In the genomic region with DNA sequence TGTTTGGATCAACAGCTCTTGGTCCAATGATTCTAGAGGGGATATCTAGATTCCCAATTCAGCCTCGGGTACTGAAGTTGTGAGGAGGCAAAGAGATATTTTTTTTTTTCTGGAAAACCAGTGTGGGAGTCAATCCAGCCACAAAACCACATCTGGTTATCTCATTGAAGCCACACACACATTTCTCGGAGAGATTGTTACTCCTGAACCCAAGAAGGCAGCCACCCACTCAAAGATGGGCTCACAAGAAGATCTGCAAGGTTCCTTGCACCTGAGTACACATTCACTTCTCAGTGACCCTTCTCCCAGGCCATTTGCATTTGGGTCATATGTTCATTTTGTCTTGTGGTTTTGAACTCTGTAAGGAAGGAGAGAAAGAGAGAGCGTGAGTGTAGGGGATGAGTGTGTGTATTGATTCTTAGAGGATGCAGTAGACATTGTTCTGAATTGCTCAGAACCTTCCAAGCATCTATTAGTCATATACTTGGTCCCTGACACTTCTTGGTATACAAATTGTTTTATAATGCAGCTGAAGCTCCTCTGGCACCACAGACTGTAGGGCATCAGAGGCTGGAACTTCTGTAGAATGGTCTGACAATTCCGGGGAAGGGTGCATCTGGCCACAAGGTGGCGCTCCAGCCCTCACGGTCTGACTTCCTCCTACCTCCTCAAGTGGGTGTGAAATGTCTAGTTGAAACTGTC, we compare ENCODE assay signal across 8 cellular contexts. TPM values are rescaled to one million over a fixed set of nuclear protein-coding genes. Genes with fewer than 3 reads are reported as not detected.
DNase-seq lines count a peak whose midpoint lies in the region; ATAC-seq, FAIRE-seq and TF ChIP-seq lines count a peak whose summit lies in the region.

No MANE protein-coding gene starts in this region.

- no peak overlapping the region for H2AFZ ChIP-seq in keratinocyte (ENCODE audit: control insufficient read depth, low read length)

- H3K4me2 ChIP-seq in keratinocyte (ENCODE audit: control insufficient read depth, extremely low read depth, insufficient read depth, low read depth, low read length) = no peak overlapping the region

- no peak for TF ChIP-seq POLR2A in breast epithelium (IDR thresholded peaks at IDR 0.05)

- H3K27ac ChIP-seq in breast epithelium (no peak overlapping the region), keratinocyte (ENCODE audit: control insufficient read depth, insufficient read depth, low read length) (no peak overlapping the region)

- no peaks in the 10 kb centered on the region for H3K4me1 ChIP-seq in breast epithelium
- no peaks in the 10 kb centered on the region for H3K4me1 ChIP-seq in keratinocyte (ENCODE audit: control insufficient read depth, extremely low read depth, insufficient read depth, low read length)

- H3K27me3 ChIP-seq in breast epithelium (no peaks in the 10 kb centered on the region), keratinocyte (ENCODE audit: control insufficient read depth, extremely low read depth, insufficient read depth, low read length) (no peaks in the 10 kb centered on the region)

- H3K9me3 ChIP-seq in breast epithelium = no peaks in the 10 kb centered on the region
- no peaks in the 10 kb centered on the region for H3K9me3 ChIP-seq in keratinocyte (ENCODE audit: control insufficient read depth, low read depth, low read length)

- H3K4me3 ChIP-seq in breast epithelium (no peak overlapping the region), keratinocyte (ENCODE audit: control insufficient read depth in 2 of 3, extremely low read depth in 1 of 3, insufficient read depth in 2 of 3, low read depth in 1 of 3, low read length in 3 of 3) (no peak overlapping the region)

- no peaks in the 10 kb centered on the region for H4K20me1 ChIP-seq in keratinocyte (ENCODE audit: control insufficient read depth, extremely low read depth, insufficient read depth, low read length)

- ATAC-seq in GM18511 (IDR thresholded peaks at IDR 0.05; ENCODE audit: unreplicated experiment) (peak; percentile 86), HG03095 (IDR thresholded peaks at IDR 0.05; ENCODE audit: unreplicated experiment) (peak; percentile 76)

- DNase-seq in A172 (ENCODE audit: low spot score) (peak; percentile 78), NCI-H226 (peak; percentile 29), breast epithelium (ENCODE audit: low spot score in 2 of 2) (peak; percentile 53 to 73), keratinocyte (ENCODE audit: low read depth, low spot score) (no peak)
- DNase-seq in activated CD4-positive, CD25-positive, alpha-beta regulatory T cell treated with anti-CD3 and anti-CD28 coated beads, Interleukin-2, amount 50 U/mL, for 16 hours (ENCODE audit: low read depth, low spot score) = peak; percentile 70
- DNase-seq in stimulated activated CD4-positive, alpha-beta T cell treated with anti-CD3 and anti-CD28 coated beads, Interleukin-1b, Interleukin-23, amount 100 ng/mL, for 48 hours = peak; percentile 90

- H3K9ac ChIP-seq in keratinocyte (ENCODE audit: control insufficient read depth, extremely low read depth, insufficient read depth, low read length) = no peak overlapping the region

- H3K36me3 ChIP-seq in breast epithelium (no peaks in the 10 kb centered on the region), keratinocyte (ENCODE audit: control insufficient read depth in 2 of 2, extremely low read depth in 1 of 2, insufficient read depth in 2 of 2, low read length in 2 of 2) (peaks cover 15 to 16% of the 10 kb centered on the region in 2 experiments)

- peak; percentile 88 for FAIRE-seq in keratinocyte (lab: Jason Lieb, UNC)

- no peaks in the 10 kb centered on the region for H3K79me2 ChIP-seq in keratinocyte (ENCODE audit: control insufficient read depth, insufficient read depth, low read length)

- dilution Hi-C loops in keratinocyte (cut with MboI; ENCODE audit: extremely low pct_ligation_motif_present, low sequenced_read_pairs) = no loop called here

- TF ChIP-seq CTCF in breast epithelium (IDR thresholded peaks at IDR 0.05) (peak; percentile 56 to 63 (median 61)), keratinocyte (optimal IDR thresholded peaks at IDR 0.05 in 1 of 3, IDR thresholded peaks at IDR 0.05 in 1 of 3, conservative IDR thresholded peaks at IDR 0.05 in 1 of 3; ENCODE audit: extremely low read depth in 1 of 3, insufficient read depth in 2 of 3, low read length in 3 of 3) (peak; percentile 89 to 95 (median 94))

- no peaks in the 10 kb centered on the region for H3K9me1 ChIP-seq in keratinocyte (ENCODE audit: control insufficient read depth, extremely low read depth, insufficient read depth, low read length)

- intact Hi-C loops in breast epithelium (cut with DNase I; ENCODE audit: low total_unique reads) = no loop called here

RNA-seq across cellular contexts. Expression of a gene that starts 39.3 kb away (rescaled TPM):
- total RNA-seq in A172 (2014; rRNA removed; shearing (Covaris generic)) = 290 and 367 TPM in 2 replicates
- 100 to 1,000 TPM; 163 to 278 (median 179) TPM for total RNA-seq in breast epithelium
- polyA plus RNA-seq in keratinocyte = 105 to 195 TPM (median 132 TPM) in 3 replicates
- polyA plus RNA-seq in keratinocyte (2011; ENCODE audit: low read depth) = 73.7 TPM
- 65.1 and 101 TPM in 2 replicates for polyA plus RNA-seq in keratinocyte (2011; cell fraction: cytosol; rRNA removed)
- 75.4 and 116 TPM in 2 replicates for polyA plus RNA-seq in keratinocyte (2011; cell fraction: nucleus; rRNA removed)
- 48.2 and 132 TPM in 2 replicates for polyA plus RNA-seq in keratinocyte (2012; ENCODE audit: low replicate concordance)
- 70.9 to 176 TPM (median 145 TPM) in 3 replicates for polyA minus RNA-seq in keratinocyte
- polyA minus RNA-seq in keratinocyte (2011; cell fraction: cytosol; rRNA and poly(A)+ RNA removed) = 296 TPM
- polyA minus RNA-seq in keratinocyte (2011; cell fraction: nucleus; rRNA and poly(A)+ RNA removed) = 77.1 and 106 TPM in 2 replicates
